In the genomic region with DNA sequence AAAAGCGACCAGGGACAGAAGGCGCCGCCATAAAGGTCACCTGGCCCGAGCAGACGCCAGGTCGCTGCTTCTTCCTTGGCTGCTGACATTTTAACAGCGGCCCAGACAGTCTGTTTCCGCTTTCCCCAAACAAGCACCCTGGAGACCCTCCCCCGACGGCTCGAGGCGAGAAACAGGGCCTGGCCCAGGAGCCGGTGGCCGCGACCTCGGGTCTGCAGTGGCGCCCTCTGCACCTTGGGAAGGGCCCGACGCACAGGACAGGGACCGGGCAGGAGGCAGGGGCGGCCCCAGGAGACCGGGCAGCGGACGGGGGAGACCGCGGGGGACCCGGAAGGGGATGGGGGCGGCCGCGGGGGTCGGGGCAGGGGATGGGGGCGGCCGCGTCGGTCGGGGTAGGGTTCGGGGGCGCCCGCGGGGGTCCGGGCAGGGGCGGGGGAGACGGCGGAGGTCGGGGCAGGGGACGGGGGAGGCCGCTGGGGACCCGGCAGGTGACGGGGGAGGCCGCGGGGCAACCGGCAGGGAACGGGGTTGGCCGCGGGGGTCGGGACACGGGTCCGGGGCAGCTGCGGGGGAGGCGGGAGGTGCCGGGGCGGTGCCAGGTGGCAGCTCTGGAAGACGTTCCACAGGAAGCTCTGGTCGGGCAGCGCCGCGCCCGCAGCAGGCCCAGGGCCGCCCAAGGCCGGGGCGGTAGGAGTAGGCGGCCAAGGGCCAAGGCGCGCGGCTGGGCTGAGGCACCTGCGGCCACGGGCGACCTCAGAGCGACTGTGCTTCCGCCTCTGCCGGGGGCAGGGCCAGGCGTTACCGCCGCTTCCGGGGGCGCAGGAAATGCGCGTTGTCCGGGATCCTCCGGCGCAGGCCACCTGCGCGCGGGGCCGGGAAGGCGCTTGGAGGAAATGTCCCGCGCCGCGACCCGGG, we compare ENCODE assay signal across 8 cellular contexts.
A peak's percentile ranks its signal among the peaks of the same experiment; 100 is the strongest.
DNase-seq lines count a peak whose midpoint lies in the region; ATAC-seq and TF ChIP-seq lines count a peak whose summit lies in the region.
"Not testable (repeated sequence)": the region's sequence is repeated elsewhere in the genome, so short reads cannot be mapped to it uniquely, and the experiment has no call there.

No MANE protein-coding gene starts in this region.

- H3K27me3 Mint-ChIP-seq in Calu3 (ENCODE audit: unreplicated experiment); activated T-cell treated with anti-CD3 and anti-CD28 coated beads, Interleukin-2, amount 50 U/mL, for 4 hours (ENCODE audit: low read depth): not testable (repeated sequence)

- not testable (repeated sequence) for H4K20me1 ChIP-seq in OCI-LY7 (ENCODE audit: insufficient read depth, low read length)

- peak overlapping the region; percentile 50; the same call in 1 of the 2 replicates for H3K4me2 ChIP-seq in OCI-LY7 (ENCODE audit: low read length)

- H3K36me3 ChIP-seq in OCI-LY7 (ENCODE audit: insufficient read depth, low read length); mucosa of descending colon (ENCODE audit: low read depth): not testable (repeated sequence)

- not testable (repeated sequence) for BruUV-seq in Calu3 (replicated peaks; lab: Mats Ljungman, UMichigan); OCI-LY7 (replicated peaks; lab: Mats Ljungman, UMichigan)

- H3K36me3 Mint-ChIP-seq in Calu3 (ENCODE audit: insufficient read depth, unreplicated experiment); activated T-cell treated with anti-CD3 and anti-CD28 coated beads, Interleukin-2, amount 50 U/mL, for 4 hours (ENCODE audit: insufficient read depth): not testable (repeated sequence)

- not testable (repeated sequence) for H3K27ac ChIP-seq in OCI-LY7 (ENCODE audit: low read depth, low read length, poor library complexity, severe bottlenecking)

- CTCF ChIA-PET in Calu3 (lab: Charles Lee); OCI-LY7 (lab: Charles Lee; ENCODE audit: unreplicated experiment): not testable (repeated sequence)

- not testable (repeated sequence) for TF ChIP-seq CTCF in Calu3 (IDR thresholded peaks at IDR 0.05; ENCODE audit: unreplicated experiment); OCI-LY7 (conservative IDR thresholded peaks at IDR 0.05; ENCODE audit: low read length); mucosa of descending colon (IDR thresholded peaks at IDR 0.05)

- H3K9me2 ChIP-seq in OCI-LY7 (ENCODE audit: insufficient read depth, low read length): not testable (repeated sequence)

- peak overlapping the region; percentile 47 for H3K4me3 Mint-ChIP-seq in Calu3 (ENCODE audit: low read depth, unreplicated experiment)
- H3K4me3 Mint-ChIP-seq in activated T-cell treated with anti-CD3 and anti-CD28 coated beads, Interleukin-2, amount 50 U/mL, for 4 hours: peak overlapping the region; percentile 64

- intact Hi-C loops in Calu3 (cut with micrococcal nuclease; ENCODE audit: unreplicated experiment); OCI-LY7 (cut with micrococcal nuclease; ENCODE audit: unreplicated experiment); mucosa of descending colon (cut with DNase I, micrococcal nuclease): not testable (repeated sequence)

- H3K4me1 ChIP-seq in OCI-LY7 (ENCODE audit: insufficient read depth, low read length, poor library complexity, severe bottlenecking); mucosa of descending colon (ENCODE audit: low read depth): not testable (repeated sequence)

- not testable (repeated sequence) for H3K79me2 ChIP-seq in OCI-LY7 (ENCODE audit: insufficient read depth, low read depth, low read length)

- peak; percentile 90 for ATAC-seq in GM21367 (IDR thresholded peaks at IDR 0.05; ENCODE audit: unreplicated experiment)
- ATAC-seq in HG03060 (IDR thresholded peaks at IDR 0.05; ENCODE audit: low read depth, unreplicated experiment): peak; percentile 72
- ATAC-seq in activated T-cell treated with anti-CD3 and anti-CD28 coated beads, Interleukin-2, amount 50 U/mL, for 4 hours: peak; percentile 90 to 92
- ATAC-seq in esophagus mucosa: peak; percentile 97
- ATAC-seq in mucosa of descending colon: peak; percentile 99

- not testable (repeated sequence) for H3K4me1 Mint-ChIP-seq in Calu3 (ENCODE audit: low read depth, unreplicated experiment)
- peaks cover 10% of the 10 kb centered on the region for H3K4me1 Mint-ChIP-seq in activated T-cell treated with anti-CD3 and anti-CD28 coated beads, Interleukin-2, amount 50 U/mL, for 4 hours (ENCODE audit: low read depth)

- peak overlapping the region; percentile 63 for H3K4me3 ChIP-seq in OCI-LY7 (ENCODE audit: low read depth, low read length, poor library complexity, severe bottlenecking)
- H3K4me3 ChIP-seq in mucosa of descending colon: peak overlapping the region; percentile 20

- H3K27ac Mint-ChIP-seq in Calu3 (ENCODE audit: unreplicated experiment): not testable (repeated sequence)

- H2AFZ ChIP-seq in OCI-LY7 (ENCODE audit: low read length): not testable (repeated sequence)

- not testable (repeated sequence) for H3K9me3 Mint-ChIP-seq in Calu3 (ENCODE audit: low read depth, unreplicated experiment); activated T-cell treated with anti-CD3 and anti-CD28 coated beads, Interleukin-2, amount 50 U/mL, for 4 hours

- not testable (repeated sequence) for H3K9me3 ChIP-seq in OCI-LY7 (ENCODE audit: low read length); mucosa of descending colon

- POLR2A ChIA-PET in OCI-LY7 (lab: Charles Lee): not testable (repeated sequence)

- DNase-seq in Calu3 (peak; percentile 35), OCI-LY7 (ENCODE audit: low spot score) (peak; percentile 37), mucosa of descending colon (peak; percentile 57 to 79 (median 75))
- peak; percentile 21 for DNase-seq in activated T-cell treated with anti-CD3 and anti-CD28 coated beads, Interleukin-2, amount 50 U/mL, for 4 hours
- DNase-seq in stimulated activated CD4-positive, alpha-beta T cell treated with anti-CD3 and anti-CD28 coated beads, TNF-alpha, amount 100 ng/mL, for 1 hour (ENCODE audit: low read depth in 3 of 3, low spot score in 1 of 3): peak in 2 of 3 donors; percentile 15 to 30

Comparison
In these comparisons a context has a peak if more than half of its experiments do, and no peak if none do; other contexts are left out.
1. DNase-seq: peak in every context shown above with its lines; median percentile 75 in mucosa of descending colon; 37 in OCI-LY7; 35 in Calu3; 22 in stimulated activated CD4-positive, alpha-beta T cell treated with anti-CD3 and anti-CD28 coated beads, TNF-alpha, amount 100 ng/mL, for 1 hour; 21 in activated T-cell treated with anti-CD3 and anti-CD28 coated beads, Interleukin-2, amount 50 U/mL, for 4 hours.